Comparison of ENCODE assay signal across 9 cellular contexts in the genomic region with DNA sequence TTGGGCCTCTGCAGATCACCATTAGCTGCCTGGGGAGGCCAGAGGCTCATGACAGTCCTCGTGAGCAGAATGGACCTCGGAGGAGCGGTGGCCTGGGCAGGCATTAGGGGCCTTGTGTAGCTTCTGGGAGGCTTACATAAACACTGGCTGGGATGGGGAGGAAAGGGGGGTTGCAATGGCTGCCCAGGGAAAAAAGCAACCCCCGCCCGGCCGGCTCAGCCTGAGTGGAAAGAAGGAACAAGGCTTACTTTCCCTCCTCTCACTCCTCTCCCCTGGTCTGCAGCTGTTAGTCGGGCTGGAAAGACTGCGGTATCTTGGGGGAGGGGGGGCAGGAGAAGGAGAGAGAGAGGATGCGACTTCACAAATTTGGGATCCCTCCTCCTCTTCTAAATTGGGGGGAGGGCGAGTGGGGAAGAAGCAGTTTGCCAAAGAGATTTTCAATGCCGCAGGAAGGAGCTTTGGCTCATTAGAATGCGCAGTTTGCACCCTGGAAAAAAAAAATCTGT. TPM values are rescaled to one million over a fixed set of nuclear protein-coding genes. Genes with fewer than 3 reads are reported as not detected.
DNase-seq lines count a peak whose midpoint lies in the region; ATAC-seq and TF ChIP-seq lines count a peak whose summit lies in the region.
"Had no signal": no experiment of that assay in that cellular context is flagged by ENCODE, and none has a peak within 500 bp of the region (broad histone marks: within the 10 kb centered on the region; RNA-seq: fewer than 3 reads in every experiment).

No MANE protein-coding gene starts in this region.

- H3K4me3 ChIP-seq in stomach smooth muscle (ENCODE audit: low read length in 2 of 2) = peak overlapping the region; percentile 49 to 52

- peak; percentile 40 for DNase-seq in KBM-7
- DNase-seq in central memory CD8-positive, alpha-beta T cell (ENCODE audit: low spot score in 2 of 2) = no peak
- no peak for DNase-seq in mesothelial cell of epicardium (ENCODE audit: low spot score in 2 of 2, unreplicated experiment in 2 of 2)
- DNase-seq in NK-92 (lab: John Stamatoyannopoulos, UW; ENCODE audit: unreplicated experiment) = no peak
- DNase-seq in iPS-NIHi7 (ENCODE audit: extremely low spot score) = no peak
- no peak for DNase-seq in NCI-H1417 treated with DMSO at 0.1 percent for 48 hours (lab: John Stamatoyannopoulos, UW)
- no peak for DNase-seq in glomerular visceral epithelial cell (ENCODE audit: extremely low spot score)
- DNase-seq: NCI-H1105 had no signal

- no peaks in the 10 kb centered on the region for H3K9me3 ChIP-seq in stomach smooth muscle (ENCODE audit: control insufficient read depth in 2 of 2, low read length in 2 of 2)

- peaks cover 91% of the 10 kb centered on the region for H3K4me1 ChIP-seq in stomach smooth muscle (ENCODE audit: control insufficient read depth, insufficient read depth, low read length)

- TF ChIP-seq CTCF in mesothelial cell of epicardium (IDR thresholded peaks at IDR 0.05; ENCODE audit: unreplicated experiment) = no peak

- H3K36me3 Mint-ChIP-seq in central memory CD8-positive, alpha-beta T cell (ENCODE audit: insufficient read depth) = peaks cover 8% of the 10 kb centered on the region
- no peaks in the 10 kb centered on the region for H3K36me3 Mint-ChIP-seq in mesothelial cell of epicardium

- no peak for ATAC-seq in central memory CD8-positive, alpha-beta T cell (replicated peaks; ENCODE audit: extremely low read depth, poor library complexity, severe bottlenecking)

- no peaks in the 10 kb centered on the region for H3K27me3 ChIP-seq in stomach smooth muscle (ENCODE audit: control insufficient read depth in 1 of 2, insufficient read depth in 2 of 2, low read length in 2 of 2)

- peak overlapping the region; percentile 5 for H3K4me3 Mint-ChIP-seq in central memory CD8-positive, alpha-beta T cell
- no peak overlapping the region for H3K4me3 Mint-ChIP-seq in mesothelial cell of epicardium

- H3K9me3 Mint-ChIP-seq in central memory CD8-positive, alpha-beta T cell = no peaks in the 10 kb centered on the region
- H3K9me3 Mint-ChIP-seq in mesothelial cell of epicardium = no peaks in the 10 kb centered on the region

- peak overlapping the region in 1 of 2 donors; percentile 47 for H3K9ac ChIP-seq in stomach smooth muscle (ENCODE audit: low read length in 2 of 2)

- no peaks in the 10 kb centered on the region for H3K27me3 Mint-ChIP-seq in central memory CD8-positive, alpha-beta T cell
- no peaks in the 10 kb centered on the region for H3K27me3 Mint-ChIP-seq in mesothelial cell of epicardium (ENCODE audit: low read depth)

- H3K36me3 ChIP-seq in stomach smooth muscle (ENCODE audit: control insufficient read depth in 2 of 2, insufficient read depth in 2 of 2, low read length in 2 of 2) = no peaks in the 10 kb centered on the region

- peaks cover 85% of the 10 kb centered on the region for H3K4me1 Mint-ChIP-seq in central memory CD8-positive, alpha-beta T cell
- peaks cover 71% of the 10 kb centered on the region for H3K4me1 Mint-ChIP-seq in mesothelial cell of epicardium

- in situ Hi-C loops in KBM-7 (cut with MboI; ENCODE audit: low pct_unique_long_range_greater_than_20kb, low sequenced_read_pairs) = no loop called here

- peak overlapping the region; percentile 97 for H3K27ac ChIP-seq in stomach smooth muscle (ENCODE audit: low read length)

- H3K27ac Mint-ChIP-seq in central memory CD8-positive, alpha-beta T cell (ENCODE audit: low read depth) = peak overlapping the region; percentile 97
- H3K27ac Mint-ChIP-seq in mesothelial cell of epicardium = peak overlapping the region; percentile 93

RNA-seq across cellular contexts. Expression of a gene that starts 6.4 kb away (rescaled TPM):
- 2.4 to 2.6 TPM (median 2.6 TPM) in 3 replicates for total RNA-seq in mesothelial cell of epicardium

RNA-seq across cellular contexts. Expression of a gene that starts 15.0 kb away (rescaled TPM):
- total RNA-seq in mesothelial cell of epicardium = 132 to 139 TPM (median 135 TPM) in 3 replicates

RNA-seq across cellular contexts. Expression of a gene that starts 33.5 kb away (rescaled TPM):
- 103 to 107 TPM (median 107 TPM) in 3 replicates for total RNA-seq in mesothelial cell of epicardium

RNA-seq across cellular contexts. Expression of a gene that starts 44.0 kb away (rescaled TPM):
- 42.4 to 44.3 TPM (median 43.6 TPM) in 3 replicates for total RNA-seq in mesothelial cell of epicardium

RNA-seq across cellular contexts. Expression of a gene that starts 52.6 kb away (rescaled TPM):
- total RNA-seq in mesothelial cell of epicardium = 125 to 131 TPM (median 130 TPM) in 3 replicates
